In the genomic region with DNA sequence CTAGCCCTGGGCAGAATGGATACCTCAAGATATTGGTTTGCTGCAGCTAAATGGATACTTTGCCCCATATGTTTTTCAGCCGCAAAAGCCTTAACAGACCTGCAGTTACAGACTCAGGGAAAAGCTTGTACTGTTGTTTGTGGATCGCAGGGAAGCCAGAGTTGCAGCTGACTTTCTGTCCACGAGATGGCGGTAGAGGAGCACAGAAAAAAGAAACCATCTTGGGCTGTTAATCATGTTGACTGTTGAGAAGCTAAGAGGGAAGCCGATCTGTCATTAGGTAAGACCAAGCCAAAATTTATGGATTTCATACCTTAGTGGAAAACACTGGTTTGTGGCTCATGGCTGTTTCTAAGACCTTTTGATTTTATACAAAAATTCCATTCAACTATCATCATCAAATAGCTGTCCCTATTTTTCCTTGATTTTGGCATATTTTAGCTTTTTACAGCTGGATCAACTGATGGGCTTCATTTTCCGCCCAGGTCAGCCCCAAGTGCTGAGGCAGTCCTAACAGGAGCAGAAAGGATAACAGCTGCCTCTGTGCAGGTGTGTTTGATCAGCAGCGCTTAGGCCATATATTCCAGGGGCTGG, we compare ENCODE assay signal across 8 cellular contexts.
DNase-seq lines count a peak whose midpoint lies in the region; ATAC-seq, FAIRE-seq and TF ChIP-seq lines count a peak whose summit lies in the region.

No MANE protein-coding gene starts in this region.

- no peaks in the 10 kb centered on the region for H3K9me3 ChIP-seq in endothelial cell of umbilical vein (replicated peaks; ENCODE audit: control insufficient read depth, insufficient read depth, low read length)

- no peak overlapping the region for H2AFZ ChIP-seq in endothelial cell of umbilical vein (ENCODE audit: low read depth, low read length)

- peak; percentile 41 for ATAC-seq in GM19351 (IDR thresholded peaks at IDR 0.05; ENCODE audit: unreplicated experiment)

- H3K4me2 ChIP-seq in endothelial cell of umbilical vein (ENCODE audit: insufficient read depth, low read length): no peak overlapping the region

- no peak overlapping the region for H3K27ac ChIP-seq in endothelial cell of umbilical vein (ENCODE audit: insufficient read depth, low read depth, low read length)

- H4K20me1 ChIP-seq in endothelial cell of umbilical vein (replicated peaks; ENCODE audit: control insufficient read depth, extremely low read depth, insufficient read depth, low read length): no peaks in the 10 kb centered on the region

- BruUV-seq in endothelial cell of umbilical vein (replicated peaks; lab: Mats Ljungman, UMichigan): no TSS peak

- peaks cover 10 to 13% of the 10 kb centered on the region in 2 experiments for H3K27me3 ChIP-seq in endothelial cell of umbilical vein (ENCODE audit: control insufficient read depth in 2 of 2, insufficient read depth in 2 of 2, low read length in 2 of 2)

- no peak overlapping the region for H3K4me3 ChIP-seq in endothelial cell of umbilical vein (replicated peaks in 1 of 3; ENCODE audit: insufficient read depth in 1 of 3, low read depth in 1 of 3, low read length in 3 of 3)

- TF ChIP-seq POLR2A in endothelial cell of umbilical vein (IDR thresholded peaks at IDR 0.05; ENCODE audit: low read depth, low read length): no peak

- POLR2A ChIA-PET in endothelial cell of umbilical vein (lab: Charles Lee): interaction anchor here (1.3 kb wide), 1 partner anchor 307 kb away, joined by 4 read pairs; no protein-coding TSS in a partner anchor

- H3K4me1 ChIP-seq in endothelial cell of umbilical vein (ENCODE audit: control insufficient read depth, extremely low read depth, insufficient read depth, low read length): no peaks in the 10 kb centered on the region

- CTCF ChIA-PET in endothelial cell of umbilical vein (lab: Charles Lee): interaction anchor here (0.6 to 3.0 kb wide), 78 partner anchors 9 to 1874 kb away, joined by 3 to 304 read pairs (median 5); a partner anchor contains a TSS

- dilution Hi-C loops in endothelial cell of umbilical vein (cut with MboI; ENCODE audit: extremely low pct_ligation_motif_present, low sequenced_read_pairs): no loop called here

- DNase-seq in CD1c-positive myeloid dendritic cell (ENCODE audit: extremely low spot score) (peak; percentile 83), HS-5 (ENCODE audit: low read depth) (peak; percentile 67), NOMO-1 treated with DMSO at 0.1 percent for 48 hours (lab: John Stamatoyannopoulos, UW; ENCODE audit: unreplicated experiment) (peak; percentile 80), endothelial cell of umbilical vein (ENCODE audit: low read depth, low spot score) (peak; percentile 83), mucosa of gallbladder (ENCODE audit: low spot score) (peak; percentile 82)
- peak; percentile 90 for DNase-seq in activated CD8-positive, alpha-beta memory T cell treated with anti-CD3 and anti-CD28 coated beads for 24 hours
- DNase-seq in stimulated activated CD8-positive, alpha-beta memory T cell treated with anti-CD3 and anti-CD28 coated beads, Interleukin-7, amount 100 ng/mL, for 1 hour (ENCODE audit: low read depth in 2 of 2): peak; percentile 45 to 58

- intact Hi-C loops in endothelial cell of umbilical vein (cut with micrococcal nuclease): loop anchor here (1.0 to 5.0 kb wide), 5 partner anchors 147 to 420 kb away; no protein-coding TSS in a partner anchor

- no peaks in the 10 kb centered on the region for H3K9me1 ChIP-seq in endothelial cell of umbilical vein (replicated peaks; ENCODE audit: control insufficient read depth, extremely low read depth, insufficient read depth, low read length)

- no peaks in the 10 kb centered on the region for H3K36me3 ChIP-seq in endothelial cell of umbilical vein (ENCODE audit: control insufficient read depth in 2 of 2, extremely low read depth in 1 of 2, insufficient read depth in 2 of 2, low read length in 2 of 2)

- no peak overlapping the region for H3K9ac ChIP-seq in endothelial cell of umbilical vein (replicated peaks; ENCODE audit: extremely low read depth, insufficient read depth, low read length)

- peak; percentile 96 for FAIRE-seq in endothelial cell of umbilical vein (lab: Jason Lieb, UNC)

- H3K79me2 ChIP-seq in endothelial cell of umbilical vein (ENCODE audit: control insufficient read depth, insufficient read depth, low read length): no peaks in the 10 kb centered on the region

- peak; percentile 83 to 89 for TF ChIP-seq CTCF in endothelial cell of umbilical vein (IDR thresholded peaks at IDR 0.05; ENCODE audit: extremely low read depth in 1 of 2, insufficient read depth in 1 of 2, low read depth in 1 of 2, low read length in 2 of 2)

TF ChIP-seq in endothelial cell of umbilical vein, 7 proteins besides CTCF, POLR2A, EP300 and RAD21:
- TF ChIP-seq EZH2 (IDR thresholded peaks at IDR 0.05; ENCODE audit: borderline replicate concordance, low read depth, low read length, severe bottlenecking): no peak
- no peak for TF ChIP-seq MYC (IDR thresholded peaks at IDR 0.05; ENCODE audit: low read depth, low read length)
- no peak for TF ChIP-seq FOS (IDR thresholded peaks at IDR 0.05; ENCODE audit: borderline replicate concordance, insufficient read depth, low read length)
- no peak for TF ChIP-seq GATA2 (IDR thresholded peaks at IDR 0.05; ENCODE audit: insufficient read depth, insufficient read length, low read depth, low read length)
- TF ChIP-seq, protein P1, sequence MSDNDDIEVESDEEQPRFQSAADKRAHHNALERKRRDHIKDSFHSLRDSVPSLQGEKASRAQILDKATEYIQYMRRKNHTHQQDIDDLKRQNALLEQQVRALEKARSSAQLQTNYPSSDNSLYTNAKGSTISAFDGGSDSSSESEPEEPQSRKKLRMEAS (IDR thresholded peaks at IDR 0.05; ENCODE audit: insufficient read depth, insufficient read length): no peak
- TF ChIP-seq JUN (IDR thresholded peaks at IDR 0.05; ENCODE audit: borderline replicate concordance, insufficient read depth, insufficient read length, low read depth): no peak
- no peak for TF ChIP-seq POLR2AphosphoS5 (IDR thresholded peaks at IDR 0.05; ENCODE audit: insufficient read depth, low read depth, low read length)
